In the genomic region with DNA sequence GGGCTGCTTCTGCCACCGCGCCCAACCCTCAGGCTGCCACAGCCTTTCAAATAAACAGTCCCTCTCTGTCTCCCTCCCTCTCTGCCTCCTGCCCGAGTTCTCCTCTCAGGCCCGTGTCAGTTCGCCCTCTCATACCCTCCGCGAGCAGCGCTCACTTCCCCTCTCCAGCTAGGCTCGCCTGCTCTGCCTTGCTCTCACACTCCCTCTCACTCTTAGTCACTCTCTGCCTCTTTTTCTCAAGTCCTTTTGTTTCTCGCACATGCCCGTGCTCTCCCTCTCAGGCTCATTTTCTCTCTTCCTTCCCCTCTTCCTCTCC, we compare ENCODE assay signal across 8 cellular contexts. TPM values are rescaled to one million over a fixed set of nuclear protein-coding genes. Genes with fewer than 3 reads are reported as not detected.
DNase-seq lines count a peak whose midpoint lies in the region; ATAC-seq and TF ChIP-seq lines count a peak whose summit lies in the region.

No MANE protein-coding gene starts in this region.

- H2AFZ ChIP-seq in PC-3 (ENCODE audit: low read length): no peak overlapping the region

- H3K4me3 ChIP-seq in PC-3 (ENCODE audit: low read length) (peak overlapping the region; percentile 93), brain microvascular endothelial cell (ENCODE audit: low read depth, low read length) (peak overlapping the region; percentile 70), spleen (peak overlapping the region in 7 of 8 donors; percentile 4 to 82 (median 64))

- H3K27me3 ChIP-seq in PC-3 (ENCODE audit: low read length) (no peaks in the 10 kb centered on the region), brain microvascular endothelial cell (replicated peaks) (no peaks in the 10 kb centered on the region), spleen (replicated peaks in 1 of 7) (peaks cover 0 to 20% (median 5%) of the 10 kb centered on the region in 7 donors)

- in situ Hi-C loops in brain microvascular endothelial cell (cut with HindIII; ENCODE audit: low pct_ligation_motif_present, low sequenced_read_pairs): no loop called here

- H3K79me2 ChIP-seq in PC-3 (ENCODE audit: low read length): peaks cover 83% of the 10 kb centered on the region

- peak overlapping the region; percentile 88 for H3K9ac ChIP-seq in PC-3 (ENCODE audit: low read length)

- POLR2A ChIA-PET in PC-3 (lab: Charles Lee; ENCODE audit: unreplicated experiment): no interaction called here

- H3K9me2 ChIP-seq in PC-3 (replicated peaks; ENCODE audit: low read length): no peaks in the 10 kb centered on the region

- ATAC-seq in HG02571 (IDR thresholded peaks at IDR 0.05; ENCODE audit: unreplicated experiment) (peak; percentile 38), PC-3 (peak; percentile 31)

- WGBS in spleen, 5 donors: 1 to 19% (median 12%) methylated on average over 7 to 11 of the region's 11 CpGs

- H3K27ac ChIP-seq in PC-3 (ENCODE audit: low read length) (peak overlapping the region; percentile 45; the same call in 1 of the 2 replicates), brain microvascular endothelial cell (no peak overlapping the region), spleen (peak overlapping the region in 4 of 8 donors; percentile 15 to 85 (median 52))

- peaks cover 29% of the 10 kb centered on the region for H3K4me1 ChIP-seq in PC-3 (ENCODE audit: insufficient read depth, low read length)
- peaks cover 0 to 58% (median 13%) of the 10 kb centered on the region in 6 donors for H3K4me1 ChIP-seq in spleen

- peaks cover 70% of the 10 kb centered on the region for H4K20me1 ChIP-seq in PC-3 (ENCODE audit: low read length)

- no peak for TF ChIP-seq POLR2A in spleen (IDR thresholded peaks at IDR 0.05)

- no peak for TF ChIP-seq CTCF in PC-3 (conservative IDR thresholded peaks at IDR 0.05; ENCODE audit: low read depth, low read length)
- TF ChIP-seq CTCF in brain microvascular endothelial cell (IDR thresholded peaks at IDR 0.05; ENCODE audit: low read depth, low read length, missing control alignments): no peak
- no peak for TF ChIP-seq CTCF in spleen (IDR thresholded peaks at IDR 0.05 in 8 of 11, conservative IDR thresholded peaks at IDR 0.05 in 3 of 11)

- DNase-seq in EL: peak; percentile 68
- peak; percentile 70 for DNase-seq in PC-3
- peak; percentile 60 for DNase-seq in brain microvascular endothelial cell
- peak; percentile 77 for DNase-seq in islet precursor cell
- no peak for DNase-seq in spleen
- DNase-seq in cerebellar nuclear complex (lab: John Stamatoyannopoulos, UW): no peak
- no peak for DNase-seq in NCI-H187 (lab: John Stamatoyannopoulos, UW)

- no peaks in the 10 kb centered on the region for H3K9me3 ChIP-seq in PC-3 (ENCODE audit: low read length)
- no peaks in the 10 kb centered on the region for H3K9me3 ChIP-seq in spleen

- BruUV-seq in PC-3 (replicated peaks; lab: Mats Ljungman, UMichigan): no TSS peak

- peak overlapping the region; percentile 97 for H3K4me2 ChIP-seq in PC-3 (ENCODE audit: low read length)

- H3K36me3 ChIP-seq in PC-3 (ENCODE audit: low read depth, low read length) (peaks cover 9% of the 10 kb centered on the region; the same call in 1 of the 2 replicates), brain microvascular endothelial cell (replicated peaks) (no peaks in the 10 kb centered on the region), spleen (no peaks in the 10 kb centered on the region)

- CTCF ChIA-PET in PC-3 (lab: Charles Lee): no interaction called here

- no peaks in the 10 kb centered on the region for H3F3A ChIP-seq in PC-3 (ENCODE audit: low read length, unreplicated experiment)

- intact Hi-C loops in PC-3 (cut with micrococcal nuclease): no loop called here
- intact Hi-C loops in spleen (cut with DNase I; ENCODE audit: low total_unique reads): no loop called here

RNA-seq across cellular contexts. Expression of gene EFNB1, which starts 3.2 kb away (rescaled TPM):
- total RNA-seq in PC-3 (2014; rRNA removed) (102 and 142 TPM in 2 replicates), spleen (10 to 100 TPM; 22.0 to 48.7 (median 38.5) TPM)
- 10 to 100 TPM in 1 of 3 donors, 1 to 10 TPM in 2; 4.8 to 15.3 (median 7.2) TPM for polyA plus RNA-seq in spleen

Comparison
In these comparisons a context has a peak if more than half of its experiments do, and no peak if none do; other contexts are left out.
1. DNase-seq: peak in EL (single experiment), PC-3 (single experiment), brain microvascular endothelial cell (single experiment) and islet precursor cell (single experiment); none in spleen (single experiment), cerebellar nuclear complex (0 of 2) and NCI-H187 (0 of 2).
2. Peak in every context shown above with its lines, with median percentiles within 50 percentile points of each other: H3K4me3 ChIP-seq.